Comparison of ENCODE assay signal across 1 cellular context in genomic region chr10:79149345-79149661, GRCh38.
TF ChIP-seq lines count a peak whose summit lies in the region.

No MANE protein-coding gene starts in this region.

TF ChIP-seq in GM12878, 131 proteins besides CTCF, POLR2A, EP300 and RAD21 (continued from another document):
- TF ChIP-seq, protein P1, sequence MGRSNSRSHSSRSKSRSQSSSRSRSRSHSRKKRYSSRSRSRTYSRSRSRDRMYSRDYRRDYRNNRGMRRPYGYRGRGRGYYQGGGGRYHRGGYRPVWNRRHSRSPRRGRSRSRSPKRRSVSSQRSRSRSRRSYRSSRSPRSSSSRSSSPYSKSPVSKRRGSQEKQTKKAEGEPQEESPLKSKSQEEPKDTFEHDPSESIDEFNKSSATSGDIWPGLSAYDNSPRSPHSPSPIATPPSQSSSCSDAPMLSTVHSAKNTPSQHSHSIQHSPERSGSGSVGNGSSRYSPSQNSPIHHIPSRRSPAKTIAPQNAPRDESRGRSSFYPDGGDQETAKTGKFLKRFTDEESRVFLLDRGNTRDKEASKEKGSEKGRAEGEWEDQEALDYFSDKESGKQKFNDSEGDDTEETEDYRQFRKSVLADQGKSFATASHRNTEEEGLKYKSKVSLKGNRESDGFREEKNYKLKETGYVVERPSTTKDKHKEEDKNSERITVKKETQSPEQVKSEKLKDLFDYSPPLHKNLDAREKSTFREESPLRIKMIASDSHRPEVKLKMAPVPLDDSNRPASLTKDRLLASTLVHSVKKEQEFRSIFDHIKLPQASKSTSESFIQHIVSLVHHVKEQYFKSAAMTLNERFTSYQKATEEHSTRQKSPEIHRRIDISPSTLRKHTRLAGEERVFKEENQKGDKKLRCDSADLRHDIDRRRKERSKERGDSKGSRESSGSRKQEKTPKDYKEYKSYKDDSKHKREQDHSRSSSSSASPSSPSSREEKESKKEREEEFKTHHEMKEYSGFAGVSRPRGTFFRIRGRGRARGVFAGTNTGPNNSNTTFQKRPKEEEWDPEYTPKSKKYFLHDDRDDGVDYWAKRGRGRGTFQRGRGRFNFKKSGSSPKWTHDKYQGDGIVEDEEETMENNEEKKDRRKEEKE (IDR thresholded peaks at IDR 0.05): no peak
- TF ChIP-seq SMC3 (IDR thresholded peaks at IDR 0.05; ENCODE audit: borderline replicate concordance, low read length): no peak
- no peak for TF ChIP-seq JUNB (IDR thresholded peaks at IDR 0.05)
- TF ChIP-seq ELK1 (IDR thresholded peaks at IDR 0.05; ENCODE audit: low read depth, low read length): no peak
- no peak for TF ChIP-seq EGR1 (IDR thresholded peaks at IDR 0.05; ENCODE audit: borderline replicate concordance in 1 of 2, low read depth in 2 of 2, low read length in 2 of 2)
- no peak for TF ChIP-seq MEF2B (IDR thresholded peaks at IDR 0.05; ENCODE audit: partially characterized antibody, poor library complexity, severe bottlenecking)
- TF ChIP-seq MAX (IDR thresholded peaks at IDR 0.05; ENCODE audit: low read depth, low read length): no peak
